Comparison of ENCODE assay signal across 8 cellular contexts in the genomic region with DNA sequence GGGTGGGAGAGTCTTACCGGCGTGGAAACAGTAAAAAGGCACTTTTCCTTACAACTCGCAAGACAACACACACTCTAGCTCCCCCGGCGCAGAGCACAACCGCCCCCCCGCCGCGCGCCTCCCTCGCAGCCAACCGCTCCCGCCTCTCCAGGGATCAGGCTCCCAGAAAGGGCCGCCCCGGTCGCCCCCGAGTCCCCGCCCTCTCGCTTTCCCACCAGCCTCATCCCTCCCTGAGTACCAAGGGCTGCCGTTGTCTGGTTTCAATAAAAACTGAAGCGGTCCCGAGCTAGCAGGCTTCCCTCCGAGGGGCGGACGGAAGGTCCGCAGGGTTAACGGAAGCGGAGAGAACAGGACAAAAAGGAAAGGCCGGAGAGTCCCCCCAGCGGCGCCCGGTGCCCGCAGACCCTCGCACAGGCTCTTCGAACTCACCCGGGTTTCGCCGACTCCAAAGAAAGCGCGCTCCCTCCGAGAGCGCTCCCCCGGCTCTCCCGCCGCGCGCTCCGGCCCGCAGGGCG. TPM values are rescaled to one million over a fixed set of nuclear protein-coding genes. Genes with fewer than 3 reads are reported as not detected.
A peak's percentile ranks its signal among the peaks of the same experiment; 100 is the strongest.
DNase-seq lines count a peak whose midpoint lies in the region; ATAC-seq and TF ChIP-seq lines count a peak whose summit lies in the region.

No MANE protein-coding gene starts in this region.

- no peaks in the 10 kb centered on the region for H3K27me3 Mint-ChIP-seq in stimulated activated naive CD8-positive, alpha-beta T cell treated with anti-CD3 and anti-CD28 coated beads, Interleukin-15, amount 100 ng/mL, for 72 hours

- H3K9me3 ChIP-seq in mucosa of rectum (ENCODE audit: control insufficient read depth in 2 of 2, low read length in 2 of 2): no peaks in the 10 kb centered on the region

- peak overlapping the region; percentile 87 to 91 for H3K27ac Mint-ChIP-seq in stimulated activated naive CD8-positive, alpha-beta T cell treated with anti-CD3 and anti-CD28 coated beads, Interleukin-15, amount 100 ng/mL, for 72 hours

- H3K36me3 ChIP-seq in mucosa of rectum (ENCODE audit: control insufficient read depth in 2 of 2, insufficient read depth in 2 of 2, low read length in 2 of 2): no peaks in the 10 kb centered on the region

- peak overlapping the region; percentile 64 to 78 for H3K9ac ChIP-seq in mucosa of rectum (ENCODE audit: low read depth in 1 of 2, low read length in 2 of 2)

- ATAC-seq in GM18517 (IDR thresholded peaks at IDR 0.05; ENCODE audit: unreplicated experiment) (peak; percentile 5), HG03097 (IDR thresholded peaks at IDR 0.05; ENCODE audit: low FRiP score, unreplicated experiment) (peak; percentile 16)
- peak; percentile 43 for ATAC-seq in stimulated activated naive CD8-positive, alpha-beta T cell treated with anti-CD3 and anti-CD28 coated beads, Interleukin-15, amount 100 ng/mL, for 72 hours

- DNase-seq in A172 (ENCODE audit: low spot score) (peak; percentile 49), NCI-H69 (lab: John Stamatoyannopoulos, UW) (peak; percentile 86), erythroblast (lab: John Stamatoyannopoulos, UW) (peak; percentile 68 to 75)
- DNase-seq in activated T-cell treated with anti-CD3 and anti-CD28 coated beads, Interleukin-2, amount 50 U/mL, for 1 hour: peak; percentile 56
- DNase-seq in stimulated activated naive CD8-positive, alpha-beta T cell treated with anti-CD3 and anti-CD28 coated beads, Interleukin-15, amount 100 ng/mL, for 72 hours: peak in 1 of 2 donors; percentile 45

- peaks cover 50% of the 10 kb centered on the region for H3K4me1 Mint-ChIP-seq in stimulated activated naive CD8-positive, alpha-beta T cell treated with anti-CD3 and anti-CD28 coated beads, Interleukin-15, amount 100 ng/mL, for 72 hours

- peak overlapping the region; percentile 88 to 90 for H3K4me3 Mint-ChIP-seq in stimulated activated naive CD8-positive, alpha-beta T cell treated with anti-CD3 and anti-CD28 coated beads, Interleukin-15, amount 100 ng/mL, for 72 hours

- peak overlapping the region; percentile 73 to 84 for H3K4me3 ChIP-seq in mucosa of rectum (ENCODE audit: low read length in 2 of 2)

- H3K9me3 Mint-ChIP-seq in stimulated activated naive CD8-positive, alpha-beta T cell treated with anti-CD3 and anti-CD28 coated beads, Interleukin-15, amount 100 ng/mL, for 72 hours: no peaks in the 10 kb centered on the region

- TF ChIP-seq POLR2A in erythroblast (IDR thresholded peaks at IDR 0.05; ENCODE audit: low read length): no peak

- H3K4me1 ChIP-seq in mucosa of rectum (ENCODE audit: control insufficient read depth in 2 of 2, insufficient read depth in 2 of 2, low read length in 2 of 2): peaks cover 0 to 2% of the 10 kb centered on the region in 2 donors

- peak overlapping the region; percentile 83 to 89 for H3K27ac ChIP-seq in mucosa of rectum (ENCODE audit: low read depth in 2 of 2, low read length in 2 of 2)

- peaks cover 7 to 8% of the 10 kb centered on the region in 2 donors for H3K27me3 ChIP-seq in mucosa of rectum (ENCODE audit: control insufficient read depth in 2 of 2, insufficient read depth in 2 of 2, low read length in 2 of 2)

RNA-seq across cellular contexts. Expression of a gene that starts 0.8 kb away (rescaled TPM):
- total RNA-seq in A172 (2014; rRNA removed; shearing (Covaris generic)): 57.3 and 74.4 TPM in 2 replicates
